In the genomic region with DNA sequence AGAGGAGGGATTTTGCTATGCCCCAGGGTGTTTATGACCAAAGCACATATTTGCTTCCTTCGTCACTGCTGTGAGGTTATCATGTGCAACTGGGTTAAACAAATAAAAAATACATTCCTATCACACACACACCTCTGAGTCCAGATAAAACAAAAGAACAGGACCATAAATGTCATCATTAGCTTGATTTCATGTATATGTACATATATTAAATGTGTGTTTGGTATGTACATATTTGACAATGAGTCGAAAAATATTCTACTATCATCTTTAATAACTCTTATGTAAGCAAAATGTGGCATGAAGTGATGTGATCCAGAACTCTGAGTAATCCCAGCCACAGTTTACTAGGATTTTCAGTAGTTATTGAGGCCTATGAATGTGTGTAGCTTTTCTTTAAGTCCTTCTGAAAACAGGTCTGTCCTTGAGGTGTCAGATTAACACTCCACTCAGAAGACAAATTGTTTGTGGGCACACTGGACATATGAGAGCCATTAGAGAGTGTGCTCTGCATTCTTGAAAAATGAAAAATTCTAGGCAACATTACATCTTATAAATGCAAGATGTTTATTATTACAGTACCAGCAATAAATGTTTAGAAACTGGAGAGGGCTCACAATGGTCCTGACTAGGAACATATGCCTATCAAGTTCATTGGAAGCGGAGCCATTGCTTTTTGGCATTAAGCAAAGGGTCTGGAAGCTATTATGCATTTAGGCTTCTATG, we compare ENCODE assay signal across 12 cellular contexts.
DNase-seq lines count a peak whose midpoint lies in the region; ATAC-seq and TF ChIP-seq lines count a peak whose summit lies in the region.
"Had no signal": no experiment of that assay in that cellular context is flagged by ENCODE, and none has a peak within 500 bp of the region (broad histone marks: within the 10 kb centered on the region; RNA-seq: fewer than 3 reads in every experiment).

No MANE protein-coding gene starts in this region.

- peaks cover 36% of the 10 kb centered on the region for H3K4me1 Mint-ChIP-seq in Caco-2 (ENCODE audit: low read depth, unreplicated experiment)
- H3K4me1 Mint-ChIP-seq: CD8-positive, alpha-beta memory T cell had no signal

- H3K23ac ChIP-seq in mesendoderm (ENCODE audit: low read length), result no peak overlapping the region

- no peak overlapping the region for H3K4ac ChIP-seq in mesendoderm (ENCODE audit: low read depth, low read length)

- H3K4me1 ChIP-seq in Caco-2, result peaks cover 31% of the 10 kb centered on the region
- H3K4me1 ChIP-seq in mesendoderm (ENCODE audit: control insufficient read depth, low read depth, low read length), result peaks cover 5% of the 10 kb centered on the region
- H3K4me1 ChIP-seq in right cardiac atrium (ENCODE audit: control insufficient read depth, insufficient read depth, low read length), result no peaks in the 10 kb centered on the region
- no peaks in the 10 kb centered on the region for H3K4me1 ChIP-seq in psoas muscle

- H3K27me3 ChIP-seq in Caco-2 (replicated peaks; ENCODE audit: control insufficient read depth, insufficient read depth, low read length) (no peaks in the 10 kb centered on the region), mesendoderm (ENCODE audit: insufficient read depth, low read length, poor library complexity) (no peaks in the 10 kb centered on the region), right cardiac atrium (ENCODE audit: control insufficient read depth, insufficient read depth) (no peaks in the 10 kb centered on the region), psoas muscle (ENCODE audit: insufficient read depth in 3 of 3, low read length in 2 of 3) (no peaks in the 10 kb centered on the region)

- H3K27ac Mint-ChIP-seq in Caco-2 (ENCODE audit: unreplicated experiment), result peak overlapping the region; percentile 56
- H3K27ac Mint-ChIP-seq: brain; CD8-positive, alpha-beta memory T cell had no signal

- H4K5ac ChIP-seq in mesendoderm (ENCODE audit: low read length), result no peak overlapping the region

- POLR2A ChIA-PET in Caco-2 (lab: Charles Lee), result no interaction called here

- H3K27ac ChIP-seq in mesendoderm (ENCODE audit: low read depth, low read length), result no peak overlapping the region
- H3K27ac ChIP-seq in right cardiac atrium (ENCODE audit: low read length), result no peak overlapping the region
- no peak overlapping the region for H3K27ac ChIP-seq in psoas muscle

- H2BK15ac ChIP-seq in mesendoderm (replicated peaks; ENCODE audit: low read depth), result no peak overlapping the region

- no peak overlapping the region for H2BK120ac ChIP-seq in mesendoderm (ENCODE audit: low read depth, low read length)

- BruUV-seq in Caco-2 (replicated peaks; lab: Mats Ljungman, UMichigan), result no TSS peak

- H3K36me3 ChIP-seq in Caco-2 (ENCODE audit: control insufficient read depth, insufficient read depth, low read length) (no peaks in the 10 kb centered on the region), mesendoderm (ENCODE audit: control insufficient read depth, insufficient read depth, low read length) (no peaks in the 10 kb centered on the region), psoas muscle (ENCODE audit: insufficient read depth in 1 of 2, low read depth in 1 of 2) (no peaks in the 10 kb centered on the region)

- H3K27me3 Mint-ChIP-seq in Caco-2 (ENCODE audit: insufficient read depth, unreplicated experiment), result no peaks in the 10 kb centered on the region
- H3K27me3 Mint-ChIP-seq: brain; CD8-positive, alpha-beta memory T cell had no signal

- DNase-seq in Caco-2, result peak; percentile 77 to 81
- DNase-seq in LoVo (ENCODE audit: low spot score), result peak; percentile 81
- DNase-seq in astrocyte of the spinal cord (ENCODE audit: low read depth, low spot score), result peak; percentile 73
- peak; percentile 37 for DNase-seq in mesendoderm
- DNase-seq in right cardiac atrium, result no peak
- no peak for DNase-seq in psoas muscle
- DNase-seq in NCI-H526 (lab: John Stamatoyannopoulos, UW), result no peak
- DNase-seq in central memory CD4-positive, alpha-beta T cell, result no peak
- DNase-seq: CD8-positive, alpha-beta memory T cell; hypothalamus; OCI-M1 had no signal

- no peaks in the 10 kb centered on the region for H3K79me1 ChIP-seq in mesendoderm (ENCODE audit: low read length)

- WGBS in mesendoderm (ENCODE audit: extremely low coverage, insufficient coverage, low lambda C conversion rate), result no CpG with 5 or more reads among the region's 3 CpGs
- WGBS in right cardiac atrium, result 67% methylated on average over 3 of the region's 3 CpGs
- WGBS in psoas muscle, 3 donors, result 88 to 92% (median 90%) methylated on average over 3 of the region's 3 CpGs

- no peak for TF ChIP-seq CTCF in Caco-2 (IDR thresholded peaks at IDR 0.05; ENCODE audit: insufficient read depth in 1 of 2, low read depth in 1 of 2, low read length in 1 of 2, severe bottlenecking in 1 of 2, unreplicated experiment in 1 of 2)
- no peak for TF ChIP-seq CTCF in astrocyte of the spinal cord (IDR thresholded peaks at IDR 0.05; ENCODE audit: low read depth, low read length)
- no peak for TF ChIP-seq CTCF in psoas muscle (IDR thresholded peaks at IDR 0.05)

- H2AK5ac ChIP-seq in mesendoderm (ENCODE audit: low read length), result no peak overlapping the region

- no peak overlapping the region for H2BK5ac ChIP-seq in mesendoderm (ENCODE audit: low read length)

- in situ Hi-C loops in astrocyte of the spinal cord (cut with HindIII; ENCODE audit: low sequenced_read_pairs), result no loop called here

- no peak overlapping the region for H3K18ac ChIP-seq in mesendoderm (ENCODE audit: low read length)

- H3K79me2 ChIP-seq in mesendoderm (ENCODE audit: control insufficient read depth, insufficient read depth, low read length), result no peaks in the 10 kb centered on the region

- no peak overlapping the region for H3K4me3 Mint-ChIP-seq in Caco-2 (ENCODE audit: unreplicated experiment)
- H3K4me3 Mint-ChIP-seq: brain; CD8-positive, alpha-beta memory T cell had no signal

- H3K56ac ChIP-seq in mesendoderm (ENCODE audit: low read length), result no peak overlapping the region

- intact Hi-C loops in Caco-2 (cut with micrococcal nuclease; ENCODE audit: unreplicated experiment), result loop anchor here (1.0 to 2.0 kb wide), 5 partner anchors 254 to 573 kb away; no protein-coding TSS in a partner anchor
- intact Hi-C loops in right cardiac atrium (cut with DNase I), result no loop called here
- intact Hi-C loops in psoas muscle (cut with DNase I), result no loop called here

- CTCF ChIA-PET in Caco-2 (lab: Charles Lee), result interaction anchor here (0.5 kb wide), 1 partner anchor 508 kb away, joined by 3 read pairs; no protein-coding TSS in a partner anchor

- H4K8ac ChIP-seq in mesendoderm (ENCODE audit: low read depth, low read length), result no peak overlapping the region

- no peak overlapping the region for H3K4me2 ChIP-seq in mesendoderm (ENCODE audit: low read length)

- H3K36me3 Mint-ChIP-seq in Caco-2 (ENCODE audit: insufficient read depth, unreplicated experiment), result peaks cover 6% of the 10 kb centered on the region
- H3K36me3 Mint-ChIP-seq: brain; CD8-positive, alpha-beta memory T cell had no signal

- no peak overlapping the region for H3K9ac ChIP-seq in mesendoderm (ENCODE audit: low read length)

- no peaks in the 10 kb centered on the region for H3K9me3 Mint-ChIP-seq in Caco-2 (ENCODE audit: unreplicated experiment)

- ATAC-seq in right cardiac atrium, result no peak
- ATAC-seq in psoas muscle, result no peak

- H3K4me3 ChIP-seq in Caco-2 (ENCODE audit: low read depth, low read length), result no peak overlapping the region
- no peak overlapping the region for H3K4me3 ChIP-seq in astrocyte of the spinal cord (ENCODE audit: low read depth, low read length)
- H3K4me3 ChIP-seq in mesendoderm (ENCODE audit: low read length), result no peak overlapping the region
- H3K4me3 ChIP-seq in right cardiac atrium (ENCODE audit: low read length), result no peak overlapping the region
- no peak overlapping the region for H3K4me3 ChIP-seq in psoas muscle

- H3K9me3 ChIP-seq in Caco-2 (no peaks in the 10 kb centered on the region), right cardiac atrium (ENCODE audit: control insufficient read depth, low read length) (no peaks in the 10 kb centered on the region), psoas muscle (no peaks in the 10 kb centered on the region)

Comparison
In these comparisons a context has a peak if more than half of its experiments do, and no peak if none do; other contexts are left out.
1. DNase-seq: peak in Caco-2 (2 of 2), LoVo (single experiment), astrocyte of the spinal cord (single experiment) and mesendoderm (single experiment); none in right cardiac atrium (0 of 3), psoas muscle (0 of 2), NCI-H526 (0 of 2) and central memory CD4-positive, alpha-beta T cell (single experiment).